In genomic region chr22:25955323-25955722, GRCh38 we compare ENCODE assay signal across 31 cellular contexts.
"Had no signal": no experiment of that assay in that cellular context is flagged by ENCODE, and none has a peak within 500 bp of the region (broad histone marks: within the 10 kb centered on the region; RNA-seq: fewer than 3 reads in every experiment).

No MANE protein-coding gene starts in this region.

- H3K27me3 Mint-ChIP-seq: activated CD4-positive, alpha-beta memory T cell treated with anti-CD3 and anti-CD28 coated beads for 36 hours; activated CD4-positive, alpha-beta T cell treated with anti-CD3 and anti-CD28 coated beads for 36 hours; activated CD4-positive, alpha-beta T cell treated with anti-CD3 and anti-CD28 coated beads, Interleukin-2, amount 10 ng/mL, durations not matched to agents 24 days and 14 days; activated CD8-positive, alpha-beta memory T cell treated with anti-CD3 and anti-CD28 coated beads, Interleukin-2, amount 10 ng/mL, durations not matched to agents 7 days and 5 days; activated naive CD4-positive, alpha-beta T cell treated with anti-CD3 and anti-CD28 coated beads, Interleukin-2, amount 10 ng/mL, durations not matched to agents 7 days and 5 days; activated naive CD8-positive, alpha-beta T cell treated with anti-CD3 and anti-CD28 coated beads, Interleukin-2, amount 10 ng/mL, durations not matched to agents 7 days and 5 days; brain had no signal

- H3K9me3 ChIP-seq: ascending aorta, breast epithelium had no signal

- H3K4me1 Mint-ChIP-seq: activated CD4-positive, alpha-beta T cell treated with anti-CD3 and anti-CD28 coated beads for 36 hours; activated CD4-positive, alpha-beta T cell treated with anti-CD3 and anti-CD28 coated beads, Interleukin-2, amount 10 ng/mL, durations not matched to agents 24 days and 14 days; activated CD8-positive, alpha-beta memory T cell treated with anti-CD3 and anti-CD28 coated beads, Interleukin-2, amount 10 ng/mL, durations not matched to agents 7 days and 5 days; activated naive CD4-positive, alpha-beta T cell treated with anti-CD3 and anti-CD28 coated beads, Interleukin-2, amount 10 ng/mL, durations not matched to agents 7 days and 5 days; activated naive CD8-positive, alpha-beta T cell treated with anti-CD3 and anti-CD28 coated beads, Interleukin-2, amount 10 ng/mL, durations not matched to agents 7 days and 5 days; central memory CD8-positive, alpha-beta T cell; T-helper 17 cell had no signal

- H3K36me3 Mint-ChIP-seq: activated CD4-positive, alpha-beta memory T cell treated with anti-CD3 and anti-CD28 coated beads for 36 hours; activated CD8-positive, alpha-beta memory T cell treated with anti-CD3 and anti-CD28 coated beads, Interleukin-2, amount 10 ng/mL, durations not matched to agents 7 days and 5 days; activated naive CD4-positive, alpha-beta T cell treated with anti-CD3 and anti-CD28 coated beads, Interleukin-2, amount 10 ng/mL, durations not matched to agents 7 days and 5 days; activated naive CD4-positive, alpha-beta T cell treated with anti-CD3 and anti-CD28 coated beads, Interleukin-2, amount 50 U/mL, for 72 hours; activated naive CD8-positive, alpha-beta T cell treated with anti-CD3 and anti-CD28 coated beads, Interleukin-2, amount 10 ng/mL, durations not matched to agents 7 days and 5 days; brain had no signal

- DNase-seq: activated CD4-positive, alpha-beta memory T cell treated with anti-CD3 and anti-CD28 coated beads for 36 hours; activated CD4-positive, alpha-beta T cell treated with anti-CD3 and anti-CD28 coated beads for 36 hours; activated CD4-positive, alpha-beta T cell treated with anti-CD3 and anti-CD28 coated beads, Interleukin-2, amount 10 ng/mL, durations not matched to agents 24 days and 14 days; activated CD4-positive, CD25-positive, alpha-beta regulatory T cell; activated CD4-positive, CD25-positive, alpha-beta regulatory T cell treated with anti-CD3 and anti-CD28 coated beads, Interleukin-2, amount 50 U/mL, for 72 hours; activated CD8-positive, alpha-beta memory T cell treated with anti-CD3 and anti-CD28 coated beads, Interleukin-2, amount 10 ng/mL, durations not matched to agents 7 days and 5 days; activated CD8-positive, alpha-beta memory T cell treated with anti-CD3 and anti-CD28 coated beads, Interleukin-2, amount 50 U/mL, for 4 hours; activated CD8-positive, alpha-beta T cell treated with anti-CD3 and anti-CD28 coated beads, Interleukin-2, amount 10 ng/mL, durations not matched to agents 7 days and 5 days; activated effector memory CD4-positive, alpha-beta T cell treated with anti-CD3 and anti-CD28 coated beads, Interleukin-2, amount 50 U/mL, for 16 hours; activated naive CD4-positive, alpha-beta T cell treated with anti-CD3 and anti-CD28 coated beads, Interleukin-2, amount 10 ng/mL, durations not matched to agents 7 days and 5 days; activated naive CD8-positive, alpha-beta T cell treated with anti-CD3 and anti-CD28 coated beads, Interleukin-2, amount 10 ng/mL, durations not matched to agents 7 days and 5 days; activated T-cell treated with anti-CD3 and anti-CD28 coated beads, Interleukin-2, amount 50 U/mL, for 1 hour; activated T-cell treated with anti-CD3 and anti-CD28 coated beads, Interleukin-2, amount 50 U/mL, for 48 hours; cortex of kidney; dermis blood vessel endothelial cell; effector CD8-positive, alpha-beta T cell; foreskin fibroblast; T-helper 1 cell; T-helper 17 cell; T1000; WERI-Rb-1 had no signal

- H3K4me1 ChIP-seq: ascending aorta, breast epithelium had no signal

- H3K27me3 ChIP-seq: ascending aorta, breast epithelium, cardiac muscle cell had no signal

- H3K27ac ChIP-seq: ascending aorta, breast epithelium, cardiac muscle cell, WERI-Rb-1 had no signal

- H3K27ac Mint-ChIP-seq: activated CD4-positive, alpha-beta memory T cell treated with anti-CD3 and anti-CD28 coated beads for 36 hours; activated CD4-positive, alpha-beta T cell treated with anti-CD3 and anti-CD28 coated beads for 36 hours; activated CD4-positive, alpha-beta T cell treated with anti-CD3 and anti-CD28 coated beads, Interleukin-2, amount 10 ng/mL, durations not matched to agents 24 days and 14 days; activated CD8-positive, alpha-beta memory T cell treated with anti-CD3 and anti-CD28 coated beads, Interleukin-2, amount 10 ng/mL, durations not matched to agents 7 days and 5 days; activated CD8-positive, alpha-beta T cell treated with anti-CD3 and anti-CD28 coated beads, Interleukin-2, amount 10 ng/mL, durations not matched to agents 7 days and 5 days; activated naive CD4-positive, alpha-beta T cell treated with anti-CD3 and anti-CD28 coated beads, Interleukin-2, amount 10 ng/mL, durations not matched to agents 7 days and 5 days; activated naive CD8-positive, alpha-beta T cell treated with anti-CD3 and anti-CD28 coated beads, Interleukin-2, amount 10 ng/mL, durations not matched to agents 7 days and 5 days; activated T-helper 1 cell treated with anti-CD3 and anti-CD28 coated beads, Interleukin-12 subunit alpha, Interleukin-12 subunit beta, Interleukin-2, Interleukin-4 antibody, amounts not matched to agents 30 ng/mL and 10 ng/mL and 1 ng/mL, durations not matched to agents 14 hours and 24 hours and 36 hours; activated T-helper 2 cell treated with anti-CD3 and anti-CD28 coated beads, Interferon-gamma antibody, Interleukin-2, Interleukin-4, amounts not matched to agents 10 μg/mL and 5 μg/mL and 100 μg/mL, durations not matched to agents 14 hours and 24 hours and 36 hours; brain; T-helper 17 cell; T-helper 2 cell treated with Interferon-gamma antibody and Interleukin-4, amounts not matched to agents 5 μg/mL and 100 μg/mL, for 36 hours had no signal

- ATAC-seq: activated CD4-positive, alpha-beta T cell treated with anti-CD3 and anti-CD28 coated beads for 36 hours; activated CD8-positive, alpha-beta memory T cell treated with anti-CD3 and anti-CD28 coated beads, Interleukin-2, amount 10 ng/mL, durations not matched to agents 7 days and 5 days; activated CD8-positive, alpha-beta T cell treated with anti-CD3 and anti-CD28 coated beads, Interleukin-2, amount 10 ng/mL, durations not matched to agents 7 days and 5 days; activated naive CD4-positive, alpha-beta T cell treated with anti-CD3 and anti-CD28 coated beads, Interleukin-2, amount 50 U/mL, for 72 hours; esophagus mucosa; T-helper 17 cell had no signal

- H3K36me3 ChIP-seq: breast epithelium, WERI-Rb-1 had no signal

- H3K4me3 ChIP-seq: ascending aorta, breast epithelium, cardiac muscle cell had no signal

- H3K9me3 Mint-ChIP-seq: activated CD4-positive, alpha-beta memory T cell treated with anti-CD3 and anti-CD28 coated beads for 36 hours; activated CD4-positive, alpha-beta T cell treated with anti-CD3 and anti-CD28 coated beads, Interleukin-2, amount 10 ng/mL, durations not matched to agents 24 days and 14 days; activated naive CD4-positive, alpha-beta T cell treated with anti-CD3 and anti-CD28 coated beads, Interleukin-2, amount 10 ng/mL, durations not matched to agents 7 days and 5 days; activated naive CD4-positive, alpha-beta T cell treated with anti-CD3 and anti-CD28 coated beads, Interleukin-2, amount 50 U/mL, for 72 hours; activated naive CD8-positive, alpha-beta T cell treated with anti-CD3 and anti-CD28 coated beads, Interleukin-2, amount 10 ng/mL, durations not matched to agents 7 days and 5 days; activated T-helper 1 cell treated with anti-CD3 and anti-CD28 coated beads, Interleukin-12 subunit alpha, Interleukin-12 subunit beta, Interleukin-2, Interleukin-4 antibody, amounts not matched to agents 30 ng/mL and 10 ng/mL and 1 ng/mL, durations not matched to agents 14 hours and 24 hours and 36 hours; activated T-helper 2 cell treated with anti-CD3 and anti-CD28 coated beads, Interferon-gamma antibody, Interleukin-2, Interleukin-4, amounts not matched to agents 10 μg/mL and 5 μg/mL and 100 μg/mL, durations not matched to agents 14 hours and 24 hours and 36 hours; brain; central memory CD8-positive, alpha-beta T cell; T-helper 2 cell treated with Interferon-gamma antibody and Interleukin-4, amounts not matched to agents 5 μg/mL and 100 μg/mL, for 36 hours had no signal

- H3K4me3 Mint-ChIP-seq: activated CD4-positive, alpha-beta memory T cell treated with anti-CD3 and anti-CD28 coated beads for 36 hours; activated CD4-positive, alpha-beta T cell treated with anti-CD3 and anti-CD28 coated beads for 36 hours; activated CD4-positive, alpha-beta T cell treated with anti-CD3 and anti-CD28 coated beads, Interleukin-2, amount 10 ng/mL, durations not matched to agents 24 days and 14 days; activated CD8-positive, alpha-beta memory T cell treated with anti-CD3 and anti-CD28 coated beads, Interleukin-2, amount 10 ng/mL, durations not matched to agents 7 days and 5 days; activated CD8-positive, alpha-beta T cell treated with anti-CD3 and anti-CD28 coated beads, Interleukin-2, amount 10 ng/mL, durations not matched to agents 7 days and 5 days; activated naive CD4-positive, alpha-beta T cell treated with anti-CD3 and anti-CD28 coated beads, Interleukin-2, amount 10 ng/mL, durations not matched to agents 7 days and 5 days; activated naive CD8-positive, alpha-beta T cell treated with anti-CD3 and anti-CD28 coated beads, Interleukin-2, amount 10 ng/mL, durations not matched to agents 7 days and 5 days; activated T-helper 1 cell treated with anti-CD3 and anti-CD28 coated beads, Interleukin-12 subunit alpha, Interleukin-12 subunit beta, Interleukin-2, Interleukin-4 antibody, amounts not matched to agents 30 ng/mL and 10 ng/mL and 1 ng/mL, durations not matched to agents 14 hours and 24 hours and 36 hours; brain; central memory CD8-positive, alpha-beta T cell; T-helper 17 cell; T-helper 2 cell treated with Interferon-gamma antibody and Interleukin-4, amounts not matched to agents 5 μg/mL and 100 μg/mL, for 36 hours had no signal
